In genomic region chr11:17350455-17351170, GRCh38 we compare ENCODE assay signal across 9 cellular contexts. TPM values are rescaled to one million over a fixed set of nuclear protein-coding genes. Genes with fewer than 3 reads are reported as not detected.
DNase-seq lines count a peak whose midpoint lies in the region; ATAC-seq and TF ChIP-seq lines count a peak whose summit lies in the region.
"Had no signal": no experiment of that assay in that cellular context is flagged by ENCODE, and none has a peak within 500 bp of the region (broad histone marks: within the 10 kb centered on the region; RNA-seq: fewer than 3 reads in every experiment).

No MANE protein-coding gene starts in this region.

- H3K4me1 Mint-ChIP-seq in activated naive CD4-positive, alpha-beta T cell treated with anti-CD3 and anti-CD28 coated beads for 36 hours (ENCODE audit: low read depth): peaks cover 25% of the 10 kb centered on the region
- H3K4me1 Mint-ChIP-seq in activated B cell treated with CpG ODN at 0.5 μM for 24 hours: peaks cover 32% of the 10 kb centered on the region
- peaks cover 9 to 39% of the 10 kb centered on the region in 2 donors for H3K4me1 Mint-ChIP-seq in stimulated activated naive B cell treated with anti-CD40 and anti-IgM and Interleukin-4, amounts not matched to agents 10 μg/mL and 1 μg/mL and 100 μg/mL, for 72 hours

- POLR2A ChIA-PET in activated B cell treated with CpG ODN at 0.5 μM for 24 hours (lab: Charles Lee): no interaction called here

- peak overlapping the region; percentile 66 for H3K4me2 ChIP-seq in fibroblast of lung (ENCODE audit: extremely low read depth, insufficient read depth, low read length)

- no peak overlapping the region for H3K9ac ChIP-seq in fibroblast of lung (ENCODE audit: insufficient read depth, low read length)

- H4K20me1 ChIP-seq in fibroblast of lung (ENCODE audit: control insufficient read depth, extremely low read depth, insufficient read depth, low read length): no peaks in the 10 kb centered on the region

- DNase-seq in activated naive CD4-positive, alpha-beta T cell treated with anti-CD3 and anti-CD28 coated beads for 36 hours: no peak
- no peak for DNase-seq in activated naive CD4-positive, alpha-beta T cell (lab: John Stamatoyannopoulos, UW)
- DNase-seq in activated B cell treated with CpG ODN at 0.5 μM for 24 hours (no peak), fibroblast of lung (ENCODE audit: low read depth in 2 of 2) (peak in 1 of 2 donors; percentile 10), COLO829 (ENCODE audit: low spot score) (no peak)
- no peak for DNase-seq in stimulated activated naive B cell treated with anti-CD40 and anti-IgM and Interleukin-4, amounts not matched to agents 10 μg/mL and 1 μg/mL and 100 μg/mL, for 72 hours

- H3K36me3 ChIP-seq in fibroblast of lung (ENCODE audit: control insufficient read depth, insufficient read depth, low read length): no peaks in the 10 kb centered on the region
- H3K36me3 ChIP-seq: ascending aorta had no signal

- no peaks in the 10 kb centered on the region for H3K79me2 ChIP-seq in fibroblast of lung (ENCODE audit: control insufficient read depth, insufficient read depth, low read length)

- no peak for ATAC-seq in activated B cell treated with CpG ODN at 0.5 μM for 24 hours (ENCODE audit: low read depth)
- ATAC-seq in stimulated activated naive B cell treated with anti-CD40 and anti-IgM and Interleukin-4, amounts not matched to agents 10 μg/mL and 1 μg/mL and 100 μg/mL, for 72 hours (replicated peaks): no peak
- ATAC-seq in GM21381 (IDR thresholded peaks at IDR 0.05; ENCODE audit: unreplicated experiment): no peak
- no peak for ATAC-seq in GM18520 (IDR thresholded peaks at IDR 0.05; ENCODE audit: unreplicated experiment)

- H3K4me3 ChIP-seq in fibroblast of lung (replicated peaks in 1 of 4; ENCODE audit: control extremely low read depth in 1 of 4, insufficient read depth in 1 of 4, low read depth in 3 of 4, low read length in 4 of 4): peak overlapping the region in 1 of 4 experiments; percentile 69

- no peaks in the 10 kb centered on the region for H3K9me3 ChIP-seq in fibroblast of lung (ENCODE audit: control insufficient read depth, insufficient read depth, low read depth, low read length)
- H3K9me3 ChIP-seq: ascending aorta had no signal

- TF ChIP-seq CTCF in activated B cell treated with CpG ODN at 0.5 μM for 24 hours (IDR thresholded peaks at IDR 0.05) (no peak), fibroblast of lung (conservative IDR thresholded peaks at IDR 0.05 in 1 of 2, IDR thresholded peaks at IDR 0.05 in 1 of 2; ENCODE audit: low read depth in 1 of 2, low read length in 2 of 2) (no peak)

- no peaks in the 10 kb centered on the region for H3K9me3 Mint-ChIP-seq in activated naive CD4-positive, alpha-beta T cell treated with anti-CD3 and anti-CD28 coated beads for 36 hours
- no peaks in the 10 kb centered on the region for H3K9me3 Mint-ChIP-seq in activated B cell treated with CpG ODN at 0.5 μM for 24 hours
- no peaks in the 10 kb centered on the region for H3K9me3 Mint-ChIP-seq in stimulated activated naive B cell treated with anti-CD40 and anti-IgM and Interleukin-4, amounts not matched to agents 10 μg/mL and 1 μg/mL and 100 μg/mL, for 72 hours

- no peak overlapping the region for H3K27ac Mint-ChIP-seq in activated naive CD4-positive, alpha-beta T cell treated with anti-CD3 and anti-CD28 coated beads for 36 hours
- H3K27ac Mint-ChIP-seq in activated B cell treated with CpG ODN at 0.5 μM for 24 hours: no peak overlapping the region
- H3K27ac Mint-ChIP-seq in stimulated activated naive B cell treated with anti-CD40 and anti-IgM and Interleukin-4, amounts not matched to agents 10 μg/mL and 1 μg/mL and 100 μg/mL, for 72 hours: no peak overlapping the region

- H3K4me3 Mint-ChIP-seq in activated naive CD4-positive, alpha-beta T cell treated with anti-CD3 and anti-CD28 coated beads for 36 hours: peak overlapping the region; percentile 81
- H3K4me3 Mint-ChIP-seq in activated B cell treated with CpG ODN at 0.5 μM for 24 hours: peak overlapping the region; percentile 87
- peak overlapping the region; percentile 84 to 88 for H3K4me3 Mint-ChIP-seq in stimulated activated naive B cell treated with anti-CD40 and anti-IgM and Interleukin-4, amounts not matched to agents 10 μg/mL and 1 μg/mL and 100 μg/mL, for 72 hours

- no peaks in the 10 kb centered on the region for H3K27me3 ChIP-seq in fibroblast of lung (ENCODE audit: control insufficient read depth, insufficient read depth, low read length)
- H3K27me3 ChIP-seq: ascending aorta had no signal

- no peaks in the 10 kb centered on the region for H3K36me3 Mint-ChIP-seq in activated naive CD4-positive, alpha-beta T cell treated with anti-CD3 and anti-CD28 coated beads for 36 hours (ENCODE audit: low read depth)
- no peaks in the 10 kb centered on the region for H3K36me3 Mint-ChIP-seq in activated B cell treated with CpG ODN at 0.5 μM for 24 hours (ENCODE audit: low read depth)
- H3K36me3 Mint-ChIP-seq in stimulated activated naive B cell treated with anti-CD40 and anti-IgM and Interleukin-4, amounts not matched to agents 10 μg/mL and 1 μg/mL and 100 μg/mL, for 72 hours: no peaks in the 10 kb centered on the region

- intact Hi-C loops in activated naive CD4-positive, alpha-beta T cell treated with anti-CD3 and anti-CD28 coated beads for 36 hours (cut with micrococcal nuclease): loop anchor here (1.0 to 5.0 kb wide), 8 partner anchors 73 to 662 kb away; partner anchors contain the start of genes C11orf58, RPS13 and SERGEF
- intact Hi-C loops in activated B cell treated with CpG ODN at 0.5 μM for 24 hours (cut with micrococcal nuclease): loop anchor here (1.0 to 10.0 kb wide), 5 partner anchors 116 to 972 kb away; partner anchors contain the start of genes GTF2H1, HPS5 and PIK3C2A

- CTCF ChIA-PET in activated naive CD4-positive, alpha-beta T cell treated with anti-CD3 and anti-CD28 coated beads for 36 hours (lab: Charles Lee): interaction anchor here (0.8 to 1.1 kb wide), 3 partner anchors 75 to 127 kb away, joined by 4 to 8 read pairs (median 6); no protein-coding TSS in a partner anchor
- CTCF ChIA-PET in activated B cell treated with CpG ODN at 0.5 μM for 24 hours (lab: Charles Lee): no interaction called here

- peaks cover 7% of the 10 kb centered on the region for H3K27me3 Mint-ChIP-seq in activated naive CD4-positive, alpha-beta T cell treated with anti-CD3 and anti-CD28 coated beads for 36 hours (ENCODE audit: low read depth)
- H3K27me3 Mint-ChIP-seq in activated B cell treated with CpG ODN at 0.5 μM for 24 hours: peaks cover 32% of the 10 kb centered on the region
- peaks cover 7 to 9% of the 10 kb centered on the region in 2 donors for H3K27me3 Mint-ChIP-seq in stimulated activated naive B cell treated with anti-CD40 and anti-IgM and Interleukin-4, amounts not matched to agents 10 μg/mL and 1 μg/mL and 100 μg/mL, for 72 hours

- H3K4me1 ChIP-seq in fibroblast of lung (ENCODE audit: control insufficient read depth, extremely low read depth, insufficient read depth, low read length): no peaks in the 10 kb centered on the region

- no peak overlapping the region for H2AFZ ChIP-seq in fibroblast of lung (ENCODE audit: low read length)

- H3K27ac ChIP-seq in fibroblast of lung (ENCODE audit: insufficient read depth, low read length): no peak overlapping the region

RNA-seq across cellular contexts. Expression of gene NCR3LG1, which starts 1.0 kb away (rescaled TPM):
- under 1 TPM; 0.72 TPM for total RNA-seq in activated naive CD4-positive, alpha-beta T cell treated with anti-CD3 and anti-CD28 coated beads for 36 hours
- total RNA-seq in activated B cell treated with CpG ODN at 0.5 μM for 24 hours (1.1 TPM in 2 replicates), fibroblast of lung (4.5 and 4.9 TPM in 2 replicates)
- 5.2 and 6.0 TPM in 2 replicates for polyA plus RNA-seq in fibroblast of lung
- polyA plus RNA-seq in fibroblast of lung (2012): 2.2 and 3.8 TPM in 2 replicates
- polyA minus RNA-seq in fibroblast of lung (ENCODE audit: low replicate concordance): 3.7 and 6.0 TPM in 2 replicates

RNA-seq across cellular contexts. Expression of gene KCNJ11, which starts 37.8 kb away (rescaled TPM):
- 1 to 10 TPM; 1.0 to 1.3 TPM for total RNA-seq in activated naive CD4-positive, alpha-beta T cell treated with anti-CD3 and anti-CD28 coated beads for 36 hours
- total RNA-seq in activated B cell treated with CpG ODN at 0.5 μM for 24 hours (0.54 and 1.2 TPM in 2 replicates), fibroblast of lung (not detected in 2 replicates)
- not detected in 2 replicates for polyA plus RNA-seq in fibroblast of lung
- polyA plus RNA-seq in fibroblast of lung (2012): not detected in 2 replicates
- not detected in 2 replicates for polyA minus RNA-seq in fibroblast of lung (ENCODE audit: low replicate concordance)
- total RNA-seq: ascending aorta had no signal
